1 cellular context compared by ENCODE assay signal in genomic region chr22:37310075-37310606, GRCh38.
TF ChIP-seq lines count a peak whose summit lies in the region.

No MANE protein-coding gene starts in this region.

TF ChIP-seq in HCT116, 20 proteins besides CTCF, POLR2A, EP300 and RAD21 (continued from another document):
- TF ChIP-seq SIN3A (IDR thresholded peaks at IDR 0.05; ENCODE audit: low read depth) (no peak), ZBTB33 (IDR thresholded peaks at IDR 0.05; ENCODE audit: extremely low read depth, insufficient replicate concordance, low read length) (no peak), ZFX (IDR thresholded peaks at IDR 0.05) (no peak), REST (IDR thresholded peaks at IDR 0.05; ENCODE audit: low read depth) (no peak), EZH2phosphoT487 (IDR thresholded peaks at IDR 0.05; ENCODE audit: borderline replicate concordance) (no peak), ZNF274 (IDR thresholded peaks at IDR 0.05; ENCODE audit: low read depth, low read length) (no peak), CBX3 (IDR thresholded peaks at IDR 0.05; ENCODE audit: low read depth) (no peak)
